ENCODE assay signal across 11 cellular contexts in the genomic region with DNA sequence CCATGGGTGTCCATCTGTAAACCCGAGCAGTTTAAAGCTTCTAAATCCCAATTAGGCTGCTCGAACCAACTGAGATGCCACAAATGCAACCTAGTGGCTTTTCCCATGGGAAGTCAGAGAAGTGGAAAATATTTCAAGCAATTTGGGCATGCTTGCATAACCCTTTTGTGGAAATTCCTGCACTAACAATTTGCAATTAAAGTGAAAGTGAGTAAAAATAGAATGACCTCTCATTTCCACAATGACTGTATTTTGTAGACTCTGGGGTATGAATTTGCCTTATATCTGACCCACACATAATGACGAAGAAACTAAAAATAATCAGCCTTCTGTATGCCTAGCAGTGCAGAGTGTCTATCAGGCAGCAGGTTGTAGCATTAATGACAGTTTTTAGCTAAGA.
DNase-seq lines count a peak whose midpoint lies in the region; ATAC-seq and TF ChIP-seq lines count a peak whose summit lies in the region.
"Had no signal": no experiment of that assay in that cellular context is flagged by ENCODE, and none has a peak within 500 bp of the region (broad histone marks: within the 10 kb centered on the region; RNA-seq: fewer than 3 reads in every experiment).

No MANE protein-coding gene starts in this region.

- 55 to 58% methylated on average over 3 of the region's 3 CpGs for WGBS in body of pancreas, 2 donors
- 35% methylated on average over 3 of the region's 3 CpGs for WGBS in right lobe of liver (ENCODE audit: insufficient coverage, low coverage, low lambda C conversion rate, missing lambda C conversion rate)

- DNase-seq in ELR (ENCODE audit: low read depth): peak; percentile 28
- no peak for DNase-seq in SJSA1 (ENCODE audit: low read depth in 1 of 2, low spot score in 2 of 2)
- peak; percentile 12 for DNase-seq in medulla oblongata (ENCODE audit: extremely low spot score)
- DNase-seq in body of pancreas: no peak
- no peak for DNase-seq in HT-29 (ENCODE audit: low spot score)
- DNase-seq in right lobe of liver: no peak
- DNase-seq in activated naive CD4-positive, alpha-beta T cell treated with Interleukin-2 at 50 U/mL for 16 hours: no peak
- DNase-seq: central memory CD4-positive, alpha-beta T cell; nucleus accumbens; T-cell had no signal

- intact Hi-C loops in body of pancreas (cut with DNase I) (no loop called here), right lobe of liver (cut with DNase I) (no loop called here)

- H3K36me3 ChIP-seq in SJSA1: no peaks in the 10 kb centered on the region
- H3K36me3 ChIP-seq in body of pancreas (replicated peaks in 1 of 2; ENCODE audit: insufficient read depth in 1 of 2, low read depth in 2 of 2): no peaks in the 10 kb centered on the region
- H3K36me3 ChIP-seq in right lobe of liver: no peaks in the 10 kb centered on the region

- TF ChIP-seq POLR2A in body of pancreas (IDR thresholded peaks at IDR 0.05) (no peak), right lobe of liver (IDR thresholded peaks at IDR 0.05) (no peak)

- ATAC-seq in GM21717 (IDR thresholded peaks at IDR 0.05; ENCODE audit: unreplicated experiment) (peak; percentile 74), body of pancreas (no peak), right lobe of liver (no peak)
- ATAC-seq: T-cell had no signal

- H3K4me1 ChIP-seq in SJSA1 (replicated peaks): peaks cover 29% of the 10 kb centered on the region
- H3K4me1 ChIP-seq in body of pancreas: no peaks in the 10 kb centered on the region
- H3K4me1 ChIP-seq in right lobe of liver: no peaks in the 10 kb centered on the region

- TF ChIP-seq CTCF in body of pancreas (IDR thresholded peaks at IDR 0.05) (no peak), right lobe of liver (IDR thresholded peaks at IDR 0.05) (no peak)

- H3K9me3 ChIP-seq in SJSA1 (replicated peaks): no peaks in the 10 kb centered on the region
- no peaks in the 10 kb centered on the region for H3K9me3 ChIP-seq in body of pancreas
- H3K9me3 ChIP-seq in right lobe of liver: no peaks in the 10 kb centered on the region

- no peaks in the 10 kb centered on the region for H3K27me3 ChIP-seq in SJSA1 (replicated peaks)
- H3K27me3 ChIP-seq in body of pancreas: no peaks in the 10 kb centered on the region
- H3K27me3 ChIP-seq in right lobe of liver: no peaks in the 10 kb centered on the region

- H3K27ac ChIP-seq in SJSA1: peak overlapping the region; percentile 38
- no peak overlapping the region for H3K27ac ChIP-seq in body of pancreas
- H3K27ac ChIP-seq in right lobe of liver: no peak overlapping the region

- H3K4me3 ChIP-seq in SJSA1 (no peak overlapping the region), body of pancreas (no peak overlapping the region), right lobe of liver (no peak overlapping the region)

Comparison
In these comparisons a context has a peak if more than half of its experiments do, and no peak if none do; other contexts are left out.
1. DNase-seq: peak in ELR (single experiment) and medulla oblongata (single experiment); none in SJSA1 (0 of 2), body of pancreas (0 of 4), HT-29 (single experiment), right lobe of liver (0 of 3) and activated naive CD4-positive, alpha-beta T cell treated with Interleukin-2 at 50 U/mL for 16 hours (single experiment).